19 cellular contexts compared by ENCODE assay signal in genomic region chr7:129617178-129617577, GRCh38. TPM values are rescaled to one million over a fixed set of nuclear protein-coding genes. Genes with fewer than 3 reads are reported as not detected.
DNase-seq lines count a peak whose midpoint lies in the region; ATAC-seq, FAIRE-seq and TF ChIP-seq lines count a peak whose summit lies in the region.
"Had no signal": no experiment of that assay in that cellular context is flagged by ENCODE, and none has a peak within 500 bp of the region (broad histone marks: within the 10 kb centered on the region; RNA-seq: fewer than 3 reads in every experiment).

No MANE protein-coding gene starts in this region.

- H3K56ac ChIP-seq in H9 (ENCODE audit: insufficient read length, low read depth, low read length) = no peak overlapping the region

- no peaks in the 10 kb centered on the region for H3K9me3 ChIP-seq in Loucy (ENCODE audit: insufficient read depth, low read depth, low read length)
- H3K9me3 ChIP-seq in H9 (ENCODE audit: control insufficient read depth, low read depth, low read length) = no peaks in the 10 kb centered on the region
- no peaks in the 10 kb centered on the region for H3K9me3 ChIP-seq in thyroid gland
- H3K9me3 ChIP-seq in small intestine (ENCODE audit: control insufficient read depth, low read depth) = no peaks in the 10 kb centered on the region
- H3K9me3 ChIP-seq in PC-9 (ENCODE audit: insufficient read depth, low read depth) = no peaks in the 10 kb centered on the region
- H3K9me3 ChIP-seq: gastrocnemius medialis, vagina had no signal

- no peaks in the 10 kb centered on the region for H3F3A ChIP-seq in Loucy (ENCODE audit: low read depth)
- peaks cover 7% of the 10 kb centered on the region; the same call in 1 of the 2 replicates for H3F3A ChIP-seq in PC-9 (ENCODE audit: insufficient read depth, low read depth)

- H3K27me3 Mint-ChIP-seq in activated naive CD8-positive, alpha-beta T cell treated with anti-CD3 and anti-CD28 coated beads for 36 hours = no peaks in the 10 kb centered on the region
- no peaks in the 10 kb centered on the region for H3K27me3 Mint-ChIP-seq in memory B cell
- no peaks in the 10 kb centered on the region for H3K27me3 Mint-ChIP-seq in H9 (ENCODE audit: low read depth)
- H3K27me3 Mint-ChIP-seq: activated CD4-positive, alpha-beta memory T cell treated with anti-CD3 and anti-CD28 coated beads, Interleukin-2, amount 10 ng/mL, durations not matched to agents 7 days and 5 days; activated T-cell treated with anti-CD3 and anti-CD28 coated beads, Interleukin-2, amount 50 U/mL, for 24 hours; naive B cell; progenitor cell of endocrine pancreas had no signal

- H3K4me1 ChIP-seq in Loucy (ENCODE audit: insufficient read depth, low read length, poor library complexity, severe bottlenecking) (peaks cover 70% of the 10 kb centered on the region), H9 (ENCODE audit: insufficient read depth, low read length) (peaks cover 5% of the 10 kb centered on the region; the same call in 1 of the 2 replicates), thyroid gland (peaks cover 18 to 29% of the 10 kb centered on the region in 2 donors), small intestine (ENCODE audit: control insufficient read depth in 2 of 2, insufficient read depth in 1 of 2, low read depth in 1 of 2, low read length in 1 of 2) (peaks cover 0 to 4% of the 10 kb centered on the region in 2 donors), PC-9 (replicated peaks; ENCODE audit: insufficient read depth) (peaks cover 20% of the 10 kb centered on the region)

- no peak overlapping the region for H3K4ac ChIP-seq in H9 (ENCODE audit: low read depth, low read length)

- ATAC-seq in memory B cell (ENCODE audit: low read depth) = no peak
- ATAC-seq: activated naive CD4-positive, alpha-beta T cell treated with anti-CD3 and anti-CD28 coated beads, Interleukin-2, amount 50 U/mL, for 72 hours; gastrocnemius medialis had no signal

- WGBS in H9 (ENCODE audit: extremely low coverage, insufficient read length, low lambda C conversion rate) = no CpG with 5 or more reads among the region's 3 CpGs
- WGBS in thyroid gland, 2 donors = 82 to 92% methylated on average over 3 of the region's 3 CpGs
- WGBS in small intestine, 3 donors = 83 to 91% (median 88%) methylated on average over 3 of the region's 3 CpGs

- H3K14ac ChIP-seq in H9 (ENCODE audit: insufficient read depth, low read length) = no peak overlapping the region

- peaks cover 66% of the 10 kb centered on the region for H3K4me1 Mint-ChIP-seq in activated naive CD8-positive, alpha-beta T cell treated with anti-CD3 and anti-CD28 coated beads for 36 hours
- peaks cover 40% of the 10 kb centered on the region for H3K4me1 Mint-ChIP-seq in memory B cell
- H3K4me1 Mint-ChIP-seq in H9 = peaks cover 30 to 33% of the 10 kb centered on the region in 2 experiments

- H4K20me1 ChIP-seq in Loucy (ENCODE audit: insufficient read depth, low read length, poor library complexity, severe bottlenecking) (peaks cover 81% of the 10 kb centered on the region), H9 (ENCODE audit: control insufficient read depth, insufficient read depth, insufficient read length) (no peaks in the 10 kb centered on the region), PC-9 (ENCODE audit: insufficient read depth) (peaks cover 15% of the 10 kb centered on the region; the same call in 1 of the 2 replicates)

- no peak overlapping the region for H2BK20ac ChIP-seq in H9 (ENCODE audit: low read depth, low read length, poor library complexity, severe bottlenecking)

- no peak overlapping the region for H3K23ac ChIP-seq in H9 (ENCODE audit: insufficient read length, low read depth, low read length)

- no peak overlapping the region for H3K18ac ChIP-seq in H9 (ENCODE audit: insufficient read length, low read depth, low read length)

- no peak overlapping the region for H2AK5ac ChIP-seq in H9 (ENCODE audit: insufficient read length, low read length)

- H2AFZ ChIP-seq in Loucy (ENCODE audit: low read length) = no peak overlapping the region
- no peak overlapping the region for H2AFZ ChIP-seq in H9 (ENCODE audit: low read length)
- H2AFZ ChIP-seq in PC-9 = no peak overlapping the region

- no peaks in the 10 kb centered on the region for H3K36me3 ChIP-seq in Loucy (ENCODE audit: insufficient read depth, low read length)
- no peaks in the 10 kb centered on the region for H3K36me3 ChIP-seq in thyroid gland
- no peaks in the 10 kb centered on the region for H3K36me3 ChIP-seq in small intestine (ENCODE audit: control insufficient read depth in 2 of 2, insufficient read depth in 2 of 2, low read length in 2 of 2)
- no peaks in the 10 kb centered on the region for H3K36me3 ChIP-seq in PC-9 (ENCODE audit: low read depth)
- H3K36me3 ChIP-seq: gastrocnemius medialis, vagina had no signal

- no peak overlapping the region for H4K91ac ChIP-seq in H9 (ENCODE audit: insufficient read length, low read depth, low read length)

- no peak overlapping the region for H4K5ac ChIP-seq in H9 (ENCODE audit: insufficient read length, low read depth, low read length)

- H3K36me3 Mint-ChIP-seq in activated naive CD8-positive, alpha-beta T cell treated with anti-CD3 and anti-CD28 coated beads for 36 hours = peaks cover 16% of the 10 kb centered on the region
- H3K36me3 Mint-ChIP-seq in memory B cell = peaks cover 12% of the 10 kb centered on the region
- peaks cover 0 to 8% (median 0%) of the 10 kb centered on the region in 3 experiments; a peak in 2 of 7 replicates for H3K36me3 Mint-ChIP-seq in H9 (ENCODE audit: insufficient read depth in 1 of 3, low read depth in 3 of 3)
- H3K36me3 Mint-ChIP-seq: naive B cell had no signal

- no peak overlapping the region for H3K27ac Mint-ChIP-seq in activated naive CD8-positive, alpha-beta T cell treated with anti-CD3 and anti-CD28 coated beads for 36 hours
- H3K27ac Mint-ChIP-seq in memory B cell (peak overlapping the region; percentile 6), H9 (no peak overlapping the region; a peak in 1 of 7 replicates)
- H3K27ac Mint-ChIP-seq: activated CD4-positive, alpha-beta memory T cell treated with anti-CD3 and anti-CD28 coated beads, Interleukin-2, amount 10 ng/mL, durations not matched to agents 7 days and 5 days had no signal

- peaks cover 3% of the 10 kb centered on the region for H3K79me1 ChIP-seq in H9 (ENCODE audit: insufficient read depth, low read depth, low read length, poor library complexity, severe bottlenecking)

- CTCF ChIA-PET in PC-9 (lab: Charles Lee) = interaction anchor here (1.2 kb wide), 1 partner anchor 10 kb away, joined by 3 read pairs; no protein-coding TSS in a partner anchor

- no peak overlapping the region for H2BK12ac ChIP-seq in H9 (ENCODE audit: insufficient read length, low read depth, low read length)

- H3K79me2 ChIP-seq in Loucy (ENCODE audit: insufficient read depth, low read length) (peaks cover 99% of the 10 kb centered on the region), H9 (ENCODE audit: insufficient read depth, low read length) (peaks cover 43% of the 10 kb centered on the region; the same call in 1 of the 2 replicates), PC-9 (ENCODE audit: low read depth) (peaks cover 98% of the 10 kb centered on the region)

- peak overlapping the region; percentile 38 for H3K9ac ChIP-seq in Loucy (ENCODE audit: low read depth, low read length, poor library complexity, severe bottlenecking)
- no peak overlapping the region for H3K9ac ChIP-seq in H9 (ENCODE audit: extremely low read depth, insufficient read length, low read length)

- no peak overlapping the region for H3K27ac ChIP-seq in H9 (ENCODE audit: insufficient read length, low read depth, low read length)
- no peak overlapping the region for H3K27ac ChIP-seq in thyroid gland
- H3K27ac ChIP-seq in small intestine (ENCODE audit: low read depth in 1 of 2, low read length in 1 of 2) = no peak overlapping the region
- H3K27ac ChIP-seq in PC-9 = no peak overlapping the region
- H3K27ac ChIP-seq: gastrocnemius medialis, skin epidermis, vagina had no signal

- no TSS peak for BruUV-seq in PC-9 (replicated peaks; lab: Mats Ljungman, UMichigan)

- H3K4me3 ChIP-seq in Loucy (ENCODE audit: low read length, poor library complexity, severe bottlenecking) = peak overlapping the region; percentile 36
- no peak overlapping the region for H3K4me3 ChIP-seq in thyroid gland (replicated peaks in 1 of 3)
- no peak overlapping the region for H3K4me3 ChIP-seq in small intestine (ENCODE audit: low read depth in 1 of 2, low read length in 2 of 2)
- no peak overlapping the region for H3K4me3 ChIP-seq in PC-9
- H3K4me3 ChIP-seq: gastrocnemius medialis, lung, skin epidermis, vagina had no signal

- H4K8ac ChIP-seq in H9 (replicated peaks; ENCODE audit: insufficient read length, low read depth, low read length) = no peak overlapping the region

- H3K23me2 ChIP-seq in H9 (ENCODE audit: insufficient read length, low read depth, low read length, poor library complexity, severe bottlenecking) = peaks cover 3% of the 10 kb centered on the region

- DNase-seq in CD1c-positive myeloid dendritic cell (ENCODE audit: extremely low spot score) (peak; percentile 51), memory B cell (ENCODE audit: low spot score in 2 of 2) (no peak), H9 (no peak), thyroid gland (no peak), small intestine (no peak), PC-9 (no peak)
- no peak for DNase-seq in activated naive CD8-positive, alpha-beta T cell treated with anti-CD3 and anti-CD28 coated beads for 36 hours
- DNase-seq: activated CD4-positive, alpha-beta memory T cell treated with anti-CD3 and anti-CD28 coated beads, Interleukin-2, amount 10 ng/mL, durations not matched to agents 7 days and 5 days; activated T-cell treated with anti-CD3 and anti-CD28 coated beads, Interleukin-2, amount 50 U/mL, for 24 hours; gastrocnemius medialis; naive B cell; NCI-H82; stimulated activated CD4-positive, alpha-beta T cell treated with anti-CD3 and anti-CD28 coated beads, Interleukin-4, amount 100 ng/mL, for 24 hours had no signal

- H3K9me2 ChIP-seq in Loucy (replicated peaks; ENCODE audit: low read depth, low read length) (no peaks in the 10 kb centered on the region), PC-9 (ENCODE audit: insufficient read depth) (no peaks in the 10 kb centered on the region)

- H3K9me3 Mint-ChIP-seq in activated naive CD8-positive, alpha-beta T cell treated with anti-CD3 and anti-CD28 coated beads for 36 hours = no peaks in the 10 kb centered on the region
- H3K9me3 Mint-ChIP-seq in memory B cell (no peaks in the 10 kb centered on the region), H9 (no peaks in the 10 kb centered on the region)
- H3K9me3 Mint-ChIP-seq: activated CD4-positive, alpha-beta memory T cell treated with anti-CD3 and anti-CD28 coated beads, Interleukin-2, amount 10 ng/mL, durations not matched to agents 7 days and 5 days; activated naive CD4-positive, alpha-beta T cell treated with anti-CD3 and anti-CD28 coated beads, Interleukin-2, amount 50 U/mL, for 72 hours; activated T-cell treated with anti-CD3 and anti-CD28 coated beads, Interleukin-2, amount 50 U/mL, for 24 hours; naive B cell had no signal

- H3T11ph ChIP-seq in H9 (ENCODE audit: low read length) = no peak overlapping the region

- no peaks in the 10 kb centered on the region for H3K27me3 ChIP-seq in Loucy (ENCODE audit: insufficient read depth, low read length, poor library complexity, severe bottlenecking)
- no peaks in the 10 kb centered on the region for H3K27me3 ChIP-seq in H9 (ENCODE audit: insufficient read depth, low read length)
- H3K27me3 ChIP-seq in thyroid gland = no peaks in the 10 kb centered on the region
- no peaks in the 10 kb centered on the region for H3K27me3 ChIP-seq in small intestine (ENCODE audit: control insufficient read depth in 2 of 2, insufficient read depth in 2 of 2, low read length in 2 of 2)
- no peaks in the 10 kb centered on the region for H3K27me3 ChIP-seq in PC-9 (ENCODE audit: insufficient read depth, low read depth)
- H3K27me3 ChIP-seq: gastrocnemius medialis, vagina had no signal

- FAIRE-seq in small intestine (lab: Jason Lieb, UNC) = no peak

- H3K4me2 ChIP-seq in Loucy (ENCODE audit: low read depth, low read length, poor library complexity, severe bottlenecking) = peak overlapping the region; percentile 97
- no peak overlapping the region for H3K4me2 ChIP-seq in H9 (ENCODE audit: insufficient read depth, insufficient read length, low read length)
- no peak overlapping the region for H3K4me2 ChIP-seq in PC-9

- intact Hi-C loops in thyroid gland (cut with DNase I) (no loop called here), PC-9 (cut with micrococcal nuclease; ENCODE audit: unreplicated experiment) (no loop called here)

- no peak overlapping the region for H2BK120ac ChIP-seq in H9 (ENCODE audit: low read depth, low read length, poor library complexity, severe bottlenecking)

- H2BK15ac ChIP-seq in H9 (ENCODE audit: low read depth, low read length) = no peak overlapping the region

- TF ChIP-seq CTCF in Loucy (conservative IDR thresholded peaks at IDR 0.05; ENCODE audit: low read length) (no peak), H9 (conservative IDR thresholded peaks at IDR 0.05) (no peak), thyroid gland (IDR thresholded peaks at IDR 0.05) (no peak), PC-9 (conservative IDR thresholded peaks at IDR 0.05) (no peak)

- no peak overlapping the region for H2BK5ac ChIP-seq in H9 (ENCODE audit: insufficient read length, low read length)

- no peak for TF ChIP-seq POLR2A in thyroid gland (IDR thresholded peaks at IDR 0.05)

- POLR2A ChIA-PET in PC-9 (lab: Charles Lee; ENCODE audit: unreplicated experiment) = no interaction called here

- peak overlapping the region; percentile 9 for H3K4me3 Mint-ChIP-seq in activated naive CD8-positive, alpha-beta T cell treated with anti-CD3 and anti-CD28 coated beads for 36 hours
- H3K4me3 Mint-ChIP-seq in memory B cell (no peak overlapping the region), H9 (no peak overlapping the region)
- H3K4me3 Mint-ChIP-seq: activated CD4-positive, alpha-beta memory T cell treated with anti-CD3 and anti-CD28 coated beads, Interleukin-2, amount 10 ng/mL, durations not matched to agents 7 days and 5 days; activated T-cell treated with anti-CD3 and anti-CD28 coated beads, Interleukin-2, amount 50 U/mL, for 24 hours had no signal

RNA-seq across cellular contexts. Expression of gene NRF1, which starts 5.7 kb away (rescaled TPM):
- 10 to 100 TPM; 17.9 to 20.4 TPM for total RNA-seq in activated naive CD8-positive, alpha-beta T cell treated with anti-CD3 and anti-CD28 coated beads for 36 hours
- total RNA-seq in H9 (2021) (19.3 and 20.0 TPM in 2 replicates), thyroid gland (10 to 100 TPM; 16.9 to 37.1 (median 27.0) TPM), PC-9 (2021) (20.5 and 23.2 TPM in 2 replicates)
- 1 to 10 TPM; 7.6 to 9.7 (median 8.8) TPM for polyA plus RNA-seq in small intestine
